8 cellular contexts compared by ENCODE assay signal in the genomic region with DNA sequence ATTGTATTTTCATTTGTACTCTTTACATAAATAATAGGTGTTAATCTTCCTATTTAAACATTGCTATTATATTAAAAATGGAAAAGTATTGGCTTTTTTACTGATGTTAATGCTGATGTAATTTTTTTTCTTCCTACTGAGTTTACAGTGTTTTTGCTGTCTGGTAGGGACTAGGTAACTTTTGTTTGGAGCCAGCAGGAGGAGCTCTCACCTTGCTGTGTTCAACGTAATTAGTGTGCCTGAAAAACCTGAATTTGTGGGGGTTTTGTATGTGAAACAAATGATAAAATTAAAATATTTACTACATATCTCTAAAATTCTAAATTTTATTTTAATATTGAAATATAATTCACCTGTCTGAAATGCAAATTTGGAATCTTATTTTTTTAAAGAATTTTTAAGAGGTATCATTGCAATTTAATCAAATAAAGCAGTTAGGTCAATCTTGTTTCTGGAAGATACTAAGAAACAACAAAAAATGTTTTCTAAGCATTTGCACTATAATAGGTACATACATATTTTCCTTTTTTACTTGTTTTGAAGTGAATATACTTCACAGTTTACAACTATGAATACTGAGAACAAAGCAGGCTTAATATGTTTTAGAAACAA. TPM values are rescaled to one million over a fixed set of nuclear protein-coding genes. Genes with fewer than 3 reads are reported as not detected.
A peak's percentile ranks its signal among the peaks of the same experiment; 100 is the strongest.
DNase-seq lines count a peak whose midpoint lies in the region; ATAC-seq and TF ChIP-seq lines count a peak whose summit lies in the region.

No MANE protein-coding gene starts in this region.

- H3K79me2 ChIP-seq in hepatocyte: no peaks in the 10 kb centered on the region

- no peaks in the 10 kb centered on the region for H3K36me3 Mint-ChIP-seq in effector memory CD8-positive, alpha-beta T cell (ENCODE audit: insufficient read depth)

- H3K4me3 ChIP-seq in H7 (ENCODE audit: insufficient read depth, low read depth, low read length): no peak overlapping the region
- no peak overlapping the region for H3K4me3 ChIP-seq in hepatocyte
- H3K4me3 ChIP-seq in upper lobe of right lung: no peak overlapping the region

- no peaks in the 10 kb centered on the region for H3K27me3 ChIP-seq in H7 (ENCODE audit: control insufficient read depth, insufficient read depth, low read length)
- H3K27me3 ChIP-seq in hepatocyte: no peaks in the 10 kb centered on the region
- no peaks in the 10 kb centered on the region for H3K27me3 ChIP-seq in upper lobe of right lung

- H3K4me1 Mint-ChIP-seq in effector memory CD8-positive, alpha-beta T cell (ENCODE audit: low read depth in 2 of 2): no peaks in the 10 kb centered on the region

- no peak overlapping the region for H3K27ac ChIP-seq in hepatocyte
- H3K27ac ChIP-seq in upper lobe of right lung: no peak overlapping the region

- no peak overlapping the region for H3K4me3 Mint-ChIP-seq in effector memory CD8-positive, alpha-beta T cell

- no peak overlapping the region for H2AFZ ChIP-seq in hepatocyte

- no peak overlapping the region for H3K27ac Mint-ChIP-seq in effector memory CD8-positive, alpha-beta T cell

- DNase-seq in EL (peak; percentile 0), H7 (peak; percentile 3), NCI-H1417 treated with DMSO at 0.1 percent for 48 hours (lab: John Stamatoyannopoulos, UW) (peak; percentile 35), SW480 (ENCODE audit: low spot score) (peak; percentile 33), hepatocyte (ENCODE audit: low spot score) (peak; percentile 72), upper lobe of right lung (no peak), omental fat pad (ENCODE audit: low spot score) (no peak)
- DNase-seq in effector memory CD8-positive, alpha-beta T cell: no peak

- H3K27me3 Mint-ChIP-seq in effector memory CD8-positive, alpha-beta T cell: no peaks in the 10 kb centered on the region

- no peaks in the 10 kb centered on the region for H3K9me2 ChIP-seq in hepatocyte (replicated peaks; ENCODE audit: insufficient read depth)

- no peak overlapping the region for H3K4me2 ChIP-seq in hepatocyte

- H3K9me3 Mint-ChIP-seq in effector memory CD8-positive, alpha-beta T cell: no peaks in the 10 kb centered on the region

- ATAC-seq in upper lobe of right lung (no peak), omental fat pad (ENCODE audit: low FRiP score) (no peak)
- ATAC-seq in effector memory CD8-positive, alpha-beta T cell (replicated peaks): no peak

- H3K4me1 ChIP-seq in hepatocyte (ENCODE audit: insufficient read depth): no peaks in the 10 kb centered on the region
- H3K4me1 ChIP-seq in upper lobe of right lung: no peaks in the 10 kb centered on the region

- no peaks in the 10 kb centered on the region for H4K20me1 ChIP-seq in hepatocyte (ENCODE audit: insufficient read depth, poor library complexity, severe bottlenecking)

- H3K36me3 ChIP-seq in H7 (replicated peaks; ENCODE audit: control insufficient read depth, insufficient read depth, low read length): no peaks in the 10 kb centered on the region
- H3K36me3 ChIP-seq in hepatocyte (replicated peaks; ENCODE audit: insufficient read depth, low read depth): no peaks in the 10 kb centered on the region
- no peaks in the 10 kb centered on the region for H3K36me3 ChIP-seq in upper lobe of right lung

- intact Hi-C loops in upper lobe of right lung (cut with DNase I): no loop called here

- H3K9me3 ChIP-seq in hepatocyte (ENCODE audit: low read depth) (no peaks in the 10 kb centered on the region), upper lobe of right lung (no peaks in the 10 kb centered on the region)

- WGBS in hepatocyte (ENCODE audit: low lambda C conversion rate, missing lambda C conversion rate): 10% methylated on average over 1 of the region's 1 CpG

- TF ChIP-seq CTCF in hepatocyte (IDR thresholded peaks at IDR 0.05; ENCODE audit: poor library complexity) (peak; percentile 90), upper lobe of right lung (IDR thresholded peaks at IDR 0.05) (peak; percentile 46), omental fat pad (IDR thresholded peaks at IDR 0.05) (no peak)

RNA-seq across cellular contexts. Expression of gene EPHA6, which starts 48.8 kb away (rescaled TPM):
- 0.66 and 1.0 TPM in 2 replicates for total RNA-seq in H7 (2014; rRNA removed; shearing (Covaris generic))
- total RNA-seq in hepatocyte (14.3 and 16.7 TPM in 2 replicates), upper lobe of right lung (not detected), omental fat pad (1 to 10 TPM in 2 of 4 donors, under 1 TPM in 1, not detected in 1; 0.56 to 5.0 (median 2.4) TPM)
- 3.4 and 5.0 TPM in 2 replicates for polyA plus RNA-seq in hepatocyte

Comparison
In these comparisons a context has a peak if more than half of its experiments do, and no peak if none do; other contexts are left out.
1. DNase-seq: peak in EL (single experiment), H7 (single experiment), NCI-H1417 treated with DMSO at 0.1 percent for 48 hours (single experiment), SW480 (single experiment) and hepatocyte (single experiment); none in upper lobe of right lung (single experiment), omental fat pad (single experiment) and effector memory CD8-positive, alpha-beta T cell (0 of 3).
2. CTCF ChIP-seq: peak in hepatocyte (single experiment) and upper lobe of right lung (single experiment); none in omental fat pad (0 of 3).